Comparison of ENCODE assay signal across 15 cellular contexts in the genomic region with DNA sequence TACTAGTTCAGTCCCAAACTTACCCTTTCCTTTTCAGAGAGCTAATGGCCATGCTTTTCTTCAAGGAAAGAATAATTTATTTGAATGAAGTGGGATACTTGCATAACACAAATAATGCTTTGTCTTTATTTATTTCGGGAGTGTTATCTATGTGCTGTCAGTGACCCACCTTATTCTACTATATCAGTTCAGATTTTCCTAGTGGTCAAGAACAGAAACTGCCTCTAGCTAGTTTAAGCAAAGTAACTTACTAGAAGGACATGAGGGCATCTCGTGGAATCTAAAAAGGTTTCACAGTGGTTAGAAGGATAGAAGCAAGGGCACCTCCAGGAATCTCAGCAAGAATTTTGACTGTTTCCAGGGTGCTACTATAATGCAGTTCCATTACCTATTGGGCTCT. TPM values are rescaled to one million over a fixed set of nuclear protein-coding genes. Genes with fewer than 3 reads are reported as not detected.
DNase-seq lines count a peak whose midpoint lies in the region; ATAC-seq and TF ChIP-seq lines count a peak whose summit lies in the region.
"Had no signal": no experiment of that assay in that cellular context is flagged by ENCODE, and none has a peak within 500 bp of the region (broad histone marks: within the 10 kb centered on the region; RNA-seq: fewer than 3 reads in every experiment).

No MANE protein-coding gene starts in this region.

- no peak for TF ChIP-seq RAD21 in HCT116 (IDR thresholded peaks at IDR 0.05; ENCODE audit: low read depth)

- peaks cover 12% of the 10 kb centered on the region for H3K79me2 ChIP-seq in HCT116 (ENCODE audit: insufficient read depth, low read length)

- no peak overlapping the region for H3K9ac ChIP-seq in HCT116 (ENCODE audit: low read length)

- CTCF ChIA-PET in CD4-positive, alpha-beta T cell (lab: Charles Lee) = interaction anchor here (1.2 to 1.6 kb wide), 2 partner anchors 21 to 25 kb away, joined by 3 to 4 read pairs; no protein-coding TSS in a partner anchor
- CTCF ChIA-PET in HCT116 (lab: Charles Lee) = no interaction called here

- no peak for TF ChIP-seq POLR2A in HCT116 (IDR thresholded peaks at IDR 0.05; ENCODE audit: borderline replicate concordance, extremely low read depth, insufficient read depth, insufficient read length)

- no peak overlapping the region for H3K4me2 ChIP-seq in HCT116 (ENCODE audit: low read length)

- H3K4me1 Mint-ChIP-seq in CD4-positive, alpha-beta T cell (ENCODE audit: low read depth) = peaks cover 19% of the 10 kb centered on the region

- POLR2A ChIA-PET in CD4-positive, alpha-beta T cell (lab: Charles Lee) = no interaction called here
- POLR2A ChIA-PET in HCT116 (lab: Charles Lee) = interaction anchor here (0.7 kb wide), 1 partner anchor 36 kb away, joined by 4 read pairs; no protein-coding TSS in a partner anchor

- ATAC-seq in CD4-positive, alpha-beta T cell (ENCODE audit: poor library complexity) = no peak
- ATAC-seq in HCT116 (no peak), GM21526 (IDR thresholded peaks at IDR 0.05; ENCODE audit: low FRiP score, unreplicated experiment) (no peak)
- ATAC-seq: sciatic nerve had no signal

- no peak overlapping the region for H3K27ac Mint-ChIP-seq in CD4-positive, alpha-beta T cell

- no peaks in the 10 kb centered on the region for H3K9me3 ChIP-seq in CD4-positive, alpha-beta T cell (ENCODE audit: control insufficient read depth, low read length)
- H3K9me3 ChIP-seq in HCT116 (ENCODE audit: control insufficient read depth in 1 of 2, insufficient read depth in 1 of 2, low read depth in 1 of 2, low read length in 2 of 2) (no peaks in the 10 kb centered on the region), tibial artery (no peaks in the 10 kb centered on the region)
- H3K9me3 ChIP-seq: ovary, suprapubic skin had no signal

- peak overlapping the region; percentile 48 for H3K4me3 Mint-ChIP-seq in CD4-positive, alpha-beta T cell

- in situ Hi-C loops in astrocyte of the cerebellum (cut with HindIII; ENCODE audit: low sequenced_read_pairs) = no loop called here

- H2AFZ ChIP-seq in HCT116 (ENCODE audit: low read depth, low read length, poor library complexity, severe bottlenecking) = no peak overlapping the region

- H3K4me3 ChIP-seq in HCT116 (replicated peaks in 1 of 2; ENCODE audit: low read depth in 1 of 2, low read length in 2 of 2) (no peak overlapping the region), astrocyte of the cerebellum (ENCODE audit: low read depth, low read length) (no peak overlapping the region), tibial artery (no peak overlapping the region)
- H3K4me3 ChIP-seq: ovary, suprapubic skin had no signal

- no peaks in the 10 kb centered on the region for H3K9me2 ChIP-seq in HCT116 (ENCODE audit: insufficient read depth)

- no peak for DNase-seq in CD4-positive, alpha-beta T cell
- DNase-seq in HCT116 (ENCODE audit: low read depth, low spot score) (no peak), astrocyte of the cerebellum (ENCODE audit: low read depth) (no peak), iPS-NIHi7 (ENCODE audit: extremely low spot score) (peak; percentile 16), tibial artery (no peak), AG08396 (ENCODE audit: low spot score) (no peak), DMS153 (lab: John Stamatoyannopoulos, UW) (no peak)
- DNase-seq: activated naive CD4-positive, alpha-beta T cell; NCI-H1930; NCI-H510A; ovary; stimulated activated CD4-positive, alpha-beta T cell treated with anti-CD3 and anti-CD28 coated beads, Interleukin-2, amount 100 ng/mL, for 24 hours had no signal

- H3K4me1 ChIP-seq in HCT116 (ENCODE audit: control insufficient read depth in 1 of 2, insufficient read depth in 2 of 2, low read length in 2 of 2) (peaks cover 2 to 10% of the 10 kb centered on the region in 2 experiments; a peak in 2 of 4 replicates), tibial artery (peaks cover 0 to 15% (median 12%) of the 10 kb centered on the region in 4 donors)

- H4K20me1 ChIP-seq in HCT116 (ENCODE audit: insufficient read depth) = no peaks in the 10 kb centered on the region

- no peaks in the 10 kb centered on the region for H3K9me3 Mint-ChIP-seq in CD4-positive, alpha-beta T cell

- BruUV-seq in HCT116 (replicated peaks; lab: Mats Ljungman, UMichigan) = no TSS peak

- peaks cover 41% of the 10 kb centered on the region for H3K36me3 Mint-ChIP-seq in CD4-positive, alpha-beta T cell (ENCODE audit: low read depth)

- no peak for TF ChIP-seq CTCF in CD4-positive, alpha-beta T cell (IDR thresholded peaks at IDR 0.05)
- peak in 2 of 3 experiments; percentile 34; a peak in 3 of 6 replicates for TF ChIP-seq CTCF in HCT116 (IDR thresholded peaks at IDR 0.05 in 2 of 3, conservative IDR thresholded peaks at IDR 0.05 in 1 of 3; ENCODE audit: borderline replicate concordance in 1 of 3, insufficient read depth in 1 of 3, low read depth in 2 of 3, low read length in 2 of 3)
- peak; percentile 12 for TF ChIP-seq CTCF in astrocyte of the cerebellum (IDR thresholded peaks at IDR 0.05; ENCODE audit: low read depth, low read length, missing control alignments)
- TF ChIP-seq CTCF in tibial artery (IDR thresholded peaks at IDR 0.05) = no peak

- no peaks in the 10 kb centered on the region for H3K27me3 ChIP-seq in CD4-positive, alpha-beta T cell (ENCODE audit: control insufficient read depth, insufficient read depth, low read length)
- H3K27me3 ChIP-seq in HCT116 (ENCODE audit: insufficient read depth, low read length) (no peaks in the 10 kb centered on the region), tibial artery (no peaks in the 10 kb centered on the region)
- H3K27me3 ChIP-seq: ovary, suprapubic skin had no signal

- H3K36me3 ChIP-seq in HCT116 (ENCODE audit: control insufficient read depth in 1 of 2, insufficient read depth in 2 of 2, low read length in 2 of 2) = no peaks in the 10 kb centered on the region; a peak in 1 of 4 replicates
- H3K36me3 ChIP-seq in tibial artery = peaks cover 0 to 29% (median 4%) of the 10 kb centered on the region in 3 donors
- H3K36me3 ChIP-seq: ovary had no signal

- RAD21 ChIA-PET in HCT116 (lab: Charles Lee; ENCODE audit: low non-redundant PET in 1 of 2, low total read pairs in 2 of 2, uncharacterized antibody in 2 of 2, unreplicated experiment in 2 of 2) = interaction anchor here in 1 of 2 experiments (0.7 kb wide), 1 partner anchor 15 kb away, joined by 5 read pairs; no protein-coding TSS in a partner anchor

- no peaks in the 10 kb centered on the region for H3K27me3 Mint-ChIP-seq in CD4-positive, alpha-beta T cell

- H3K27ac ChIP-seq in CD4-positive, alpha-beta T cell (ENCODE audit: low read depth, low read length) = no peak overlapping the region
- no peak overlapping the region for H3K27ac ChIP-seq in HCT116 (ENCODE audit: low read depth, low read length)
- H3K27ac ChIP-seq in tibial artery = no peak overlapping the region
- H3K27ac ChIP-seq: ovary, suprapubic skin had no signal

- intact Hi-C loops in CD4-positive, alpha-beta T cell (cut with DNase I, micrococcal nuclease) = loop anchor here in 1 of 2 experiments (10.0 kb wide), 2 partner anchors 850 to 1100 kb away; a partner anchor contains a TSS
- intact Hi-C loops in HCT116 (cut with micrococcal nuclease) (no loop called here), tibial artery (cut with DNase I; ENCODE audit: low total_unique reads) (loop anchor here (10.0 kb wide), 2 partner anchors 180 to 1100 kb away; a partner anchor contains a TSS)

TF ChIP-seq in HCT116, 20 proteins besides CTCF, POLR2A, EP300 and RAD21:
- TF ChIP-seq SIN3A (IDR thresholded peaks at IDR 0.05; ENCODE audit: low read depth) (no peak), FOSL1 (IDR thresholded peaks at IDR 0.05; ENCODE audit: low read depth) (no peak), YY1 (IDR thresholded peaks at IDR 0.05; ENCODE audit: extremely low read depth, insufficient replicate concordance, low read depth, low read length) (no peak), SRF (IDR thresholded peaks at IDR 0.05; ENCODE audit: low read depth) (no peak), TCF7L2 (IDR thresholded peaks at IDR 0.05; ENCODE audit: borderline replicate concordance, extremely low read depth, insufficient read depth, insufficient read length) (no peak), POLR2AphosphoS5 (IDR thresholded peaks at IDR 0.05; ENCODE audit: low read depth, low read length) (no peak)
- TF ChIP-seq, protein P1, sequence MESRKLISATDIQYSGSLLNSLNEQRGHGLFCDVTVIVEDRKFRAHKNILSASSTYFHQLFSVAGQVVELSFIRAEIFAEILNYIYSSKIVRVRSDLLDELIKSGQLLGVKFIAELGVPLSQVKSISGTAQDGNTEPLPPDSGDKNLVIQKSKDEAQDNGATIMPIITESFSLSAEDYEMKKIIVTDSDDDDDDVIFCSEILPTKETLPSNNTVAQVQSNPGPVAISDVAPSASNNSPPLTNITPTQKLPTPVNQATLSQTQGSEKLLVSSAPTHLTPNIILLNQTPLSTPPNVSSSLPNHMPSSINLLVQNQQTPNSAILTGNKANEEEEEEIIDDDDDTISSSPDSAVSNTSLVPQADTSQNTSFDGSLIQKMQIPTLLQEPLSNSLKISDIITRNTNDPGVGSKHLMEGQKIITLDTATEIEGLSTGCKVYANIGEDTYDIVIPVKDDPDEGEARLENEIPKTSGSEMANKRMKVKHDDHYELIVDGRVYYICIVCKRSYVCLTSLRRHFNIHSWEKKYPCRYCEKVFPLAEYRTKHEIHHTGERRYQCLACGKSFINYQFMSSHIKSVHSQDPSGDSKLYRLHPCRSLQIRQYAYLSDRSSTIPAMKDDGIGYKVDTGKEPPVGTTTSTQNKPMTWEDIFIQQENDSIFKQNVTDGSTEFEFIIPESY (IDR thresholded peaks at IDR 0.05; ENCODE audit: extremely low read depth, insufficient replicate concordance, low read length) = no peak

RNA-seq across cellular contexts. Expression of a gene that starts 3.8 kb away (rescaled TPM):
- 10 to 100 TPM; 14.4 to 18.3 TPM for total RNA-seq in CD4-positive, alpha-beta T cell
- total RNA-seq in HCT116 (2021; ENCODE audit: unreplicated experiment) = 121 TPM
- polyA plus RNA-seq in HCT116 (2012) = 46.2 and 60.3 TPM in 2 replicates

RNA-seq across cellular contexts. Expression of a gene that starts 25.8 kb away (rescaled TPM):
- 10 to 100 TPM; 14.3 to 14.4 TPM for total RNA-seq in CD4-positive, alpha-beta T cell
- 13.8 TPM for total RNA-seq in HCT116 (2021; ENCODE audit: unreplicated experiment)
- 5.8 and 8.5 TPM in 2 replicates for polyA plus RNA-seq in HCT116 (2012)

RNA-seq across cellular contexts. Expression of a gene that starts 31.2 kb away (rescaled TPM):
- 10 to 100 TPM; 54.1 to 58.0 TPM for total RNA-seq in CD4-positive, alpha-beta T cell
- 40.2 TPM for total RNA-seq in HCT116 (2021; ENCODE audit: unreplicated experiment)
- 38.7 and 48.4 TPM in 2 replicates for polyA plus RNA-seq in HCT116 (2012)

Comparison
In these comparisons a context has a peak if more than half of its experiments do, and no peak if none do; other contexts are left out.
1. CTCF ChIP-seq: peak in HCT116 (2 of 3) and astrocyte of the cerebellum (single experiment); none in CD4-positive, alpha-beta T cell (single experiment) and tibial artery (0 of 2).